In genomic region chr4:151604238-151604637, GRCh38 we compare ENCODE assay signal across 9 cellular contexts.
A peak's percentile ranks its signal among the peaks of the same experiment; 100 is the strongest.
DNase-seq lines count a peak whose midpoint lies in the region; ATAC-seq and TF ChIP-seq lines count a peak whose summit lies in the region.
"Had no signal": no experiment of that assay in that cellular context is flagged by ENCODE, and none has a peak within 500 bp of the region (broad histone marks: within the 10 kb centered on the region; RNA-seq: fewer than 3 reads in every experiment).

No MANE protein-coding gene starts in this region.

- DNase-seq in BJ (ENCODE audit: low read depth) (no peak), HT-29 (ENCODE audit: low spot score) (peak; percentile 41), amniotic stem cell (lab: John Stamatoyannopoulos, UW) (peak; percentile 9), left kidney (ENCODE audit: low read depth, low spot score) (peak; percentile 25)
- DNase-seq in T-helper 2 cell treated with Interferon-gamma antibody and Interleukin-4, amounts not matched to agents 5 μg/mL and 100 μg/mL, for 36 hours (ENCODE audit: low spot score): no peak
- no peak for DNase-seq in activated T-helper 2 cell treated with anti-CD3 and anti-CD28 coated beads, Interferon-gamma antibody, Interleukin-2, Interleukin-4, amounts not matched to agents 10 μg/mL and 5 μg/mL and 100 μg/mL, durations not matched to agents 14 hours and 24 hours and 36 hours (ENCODE audit: low spot score)
- DNase-seq in activated naive CD4-positive, alpha-beta T cell (lab: John Stamatoyannopoulos, UW): no peak
- DNase-seq: NCI-H446 had no signal

- H3K4me3 ChIP-seq in BJ (ENCODE audit: low read depth, low read length): no peak overlapping the region

- H3K27ac Mint-ChIP-seq in T-helper 2 cell treated with Interferon-gamma antibody and Interleukin-4, amounts not matched to agents 5 μg/mL and 100 μg/mL, for 36 hours: no peak overlapping the region
- H3K27ac Mint-ChIP-seq in activated T-helper 2 cell treated with anti-CD3 and anti-CD28 coated beads, Interferon-gamma antibody, Interleukin-2, Interleukin-4, amounts not matched to agents 10 μg/mL and 5 μg/mL and 100 μg/mL, durations not matched to agents 14 hours and 24 hours and 36 hours: no peak overlapping the region

- peak; percentile 64 for TF ChIP-seq CTCF in BJ (IDR thresholded peaks at IDR 0.05; ENCODE audit: insufficient read depth, low read depth, low read length)

- H3K36me3 Mint-ChIP-seq in T-helper 2 cell treated with Interferon-gamma antibody and Interleukin-4, amounts not matched to agents 5 μg/mL and 100 μg/mL, for 36 hours (ENCODE audit: low read depth): no peaks in the 10 kb centered on the region
- H3K36me3 Mint-ChIP-seq in activated T-helper 2 cell treated with anti-CD3 and anti-CD28 coated beads, Interferon-gamma antibody, Interleukin-2, Interleukin-4, amounts not matched to agents 10 μg/mL and 5 μg/mL and 100 μg/mL, durations not matched to agents 14 hours and 24 hours and 36 hours (ENCODE audit: low read depth): no peaks in the 10 kb centered on the region

- POLR2A ChIA-PET in BJ (lab: Charles Lee): interaction anchor here (0.5 kb wide), 1 partner anchor 491 kb away, joined by 3 read pairs; no protein-coding TSS in a partner anchor

- CTCF ChIA-PET in BJ (lab: Yijun Ruan, JAX): interaction anchor here (0.7 to 2.1 kb wide), 25 partner anchors 8 to 782 kb away, joined by 3 to 10 read pairs (median 4); partner anchors contain the start of gene PRSS48

- no peaks in the 10 kb centered on the region for H3K27me3 ChIP-seq in BJ (ENCODE audit: control insufficient read depth, insufficient read depth, low read length)

- H3K4me3 Mint-ChIP-seq in T-helper 2 cell treated with Interferon-gamma antibody and Interleukin-4, amounts not matched to agents 5 μg/mL and 100 μg/mL, for 36 hours: no peak overlapping the region
- no peak overlapping the region for H3K4me3 Mint-ChIP-seq in activated T-helper 2 cell treated with anti-CD3 and anti-CD28 coated beads, Interferon-gamma antibody, Interleukin-2, Interleukin-4, amounts not matched to agents 10 μg/mL and 5 μg/mL and 100 μg/mL, durations not matched to agents 14 hours and 24 hours and 36 hours (ENCODE audit: low read depth)

- no peaks in the 10 kb centered on the region for H3K9me3 Mint-ChIP-seq in T-helper 2 cell treated with Interferon-gamma antibody and Interleukin-4, amounts not matched to agents 5 μg/mL and 100 μg/mL, for 36 hours
- no peaks in the 10 kb centered on the region for H3K9me3 Mint-ChIP-seq in activated T-helper 2 cell treated with anti-CD3 and anti-CD28 coated beads, Interferon-gamma antibody, Interleukin-2, Interleukin-4, amounts not matched to agents 10 μg/mL and 5 μg/mL and 100 μg/mL, durations not matched to agents 14 hours and 24 hours and 36 hours

- intact Hi-C loops in activated T-helper 2 cell treated with anti-CD3 and anti-CD28 coated beads, Interferon-gamma antibody, Interleukin-2, Interleukin-4, amounts not matched to agents 10 μg/mL and 5 μg/mL and 100 μg/mL, durations not matched to agents 14 hours and 24 hours and 36 hours (cut with micrococcal nuclease): no loop called here

- ATAC-seq in HG02588 (IDR thresholded peaks at IDR 0.05; ENCODE audit: unreplicated experiment): no peak

- H3K4me1 Mint-ChIP-seq in T-helper 2 cell treated with Interferon-gamma antibody and Interleukin-4, amounts not matched to agents 5 μg/mL and 100 μg/mL, for 36 hours (ENCODE audit: low read depth): no peaks in the 10 kb centered on the region
- peaks cover 2% of the 10 kb centered on the region for H3K4me1 Mint-ChIP-seq in activated T-helper 2 cell treated with anti-CD3 and anti-CD28 coated beads, Interferon-gamma antibody, Interleukin-2, Interleukin-4, amounts not matched to agents 10 μg/mL and 5 μg/mL and 100 μg/mL, durations not matched to agents 14 hours and 24 hours and 36 hours (ENCODE audit: low read depth)

- peaks cover 4% of the 10 kb centered on the region for H3K27me3 Mint-ChIP-seq in T-helper 2 cell treated with Interferon-gamma antibody and Interleukin-4, amounts not matched to agents 5 μg/mL and 100 μg/mL, for 36 hours (ENCODE audit: low read depth)
- no peaks in the 10 kb centered on the region for H3K27me3 Mint-ChIP-seq in activated T-helper 2 cell treated with anti-CD3 and anti-CD28 coated beads, Interferon-gamma antibody, Interleukin-2, Interleukin-4, amounts not matched to agents 10 μg/mL and 5 μg/mL and 100 μg/mL, durations not matched to agents 14 hours and 24 hours and 36 hours (ENCODE audit: low read depth)

- no peaks in the 10 kb centered on the region for H3K36me3 ChIP-seq in BJ (ENCODE audit: control insufficient read depth, insufficient read depth, low read length)

Comparison
In these comparisons a context has a peak if more than half of its experiments do, and no peak if none do; other contexts are left out.
1. DNase-seq: peak in HT-29 (single experiment), amniotic stem cell (single experiment) and left kidney (single experiment); none in BJ (single experiment), T-helper 2 cell treated with Interferon-gamma antibody and Interleukin-4, amounts not matched to agents 5 μg/mL and 100 μg/mL, for 36 hours (single experiment), activated T-helper 2 cell treated with anti-CD3 and anti-CD28 coated beads, Interferon-gamma antibody, Interleukin-2, Interleukin-4, amounts not matched to agents 10 μg/mL and 5 μg/mL and 100 μg/mL, durations not matched to agents 14 hours and 24 hours and 36 hours (single experiment) and activated naive CD4-positive, alpha-beta T cell (0 of 4).